ENCODE assay signal across 16 cellular contexts in genomic region chr5:80143491-80143890, GRCh38.
A peak's percentile ranks its signal among the peaks of the same experiment; 100 is the strongest.
DNase-seq lines count a peak whose midpoint lies in the region; ATAC-seq, FAIRE-seq and TF ChIP-seq lines count a peak whose summit lies in the region.
"Had no signal": no experiment of that assay in that cellular context is flagged by ENCODE, and none has a peak within 500 bp of the region (broad histone marks: within the 10 kb centered on the region; RNA-seq: fewer than 3 reads in every experiment).

No MANE protein-coding gene starts in this region.

- H2BK12ac ChIP-seq in H1 (ENCODE audit: low read depth, low read length), result no peak overlapping the region

- peak overlapping the region; percentile 94 for H3K27ac ChIP-seq in cardiac muscle cell
- no peak overlapping the region for H3K27ac ChIP-seq in Karpas-422 (ENCODE audit: low read length)
- H3K27ac ChIP-seq in H1 (ENCODE audit: low read depth, low read length), result no peak overlapping the region
- H3K27ac ChIP-seq in temporal lobe (ENCODE audit: low read depth, low read length), result peak overlapping the region; percentile 36
- peak overlapping the region in 1 of 5 donors; percentile 89 for H3K27ac ChIP-seq in stomach
- H3K27ac ChIP-seq: pancreas had no signal

- no peak overlapping the region for H4K91ac ChIP-seq in H1 (replicated peaks; ENCODE audit: insufficient read length, low read length)

- no peak overlapping the region for H4K5ac ChIP-seq in H1 (ENCODE audit: insufficient read length, low read depth, low read length)

- no peak overlapping the region for H2AK5ac ChIP-seq in H1 (ENCODE audit: low read depth, low read length)

- H2AFZ ChIP-seq in Karpas-422 (ENCODE audit: low read length), result no peak overlapping the region
- no peak overlapping the region for H2AFZ ChIP-seq in H1 (ENCODE audit: low read length)

- FAIRE-seq in H1 (lab: Jason Lieb, UNC), result no peak
- FAIRE-seq: GM18507, pancreas had no signal

- H4K20me1 ChIP-seq in Karpas-422 (ENCODE audit: insufficient read depth, low read depth, low read length) (no peaks in the 10 kb centered on the region), H1 (replicated peaks in 1 of 2; ENCODE audit: control insufficient read depth in 1 of 2, insufficient read depth in 2 of 2, low read length in 2 of 2) (no peaks in the 10 kb centered on the region)

- no peak for ATAC-seq in left cardiac atrium
- ATAC-seq: pancreas; stimulated activated naive CD8-positive, alpha-beta T cell treated with anti-CD3 and anti-CD28 coated beads, Interleukin-15, Interleukin-2, amounts not matched to agents 100 U/mL and 50 U/mL, for 24 hours had no signal

- H4K8ac ChIP-seq in H1 (ENCODE audit: extremely low read depth, insufficient read depth, low read length), result no peak overlapping the region; the same call in 1 of the 2 replicates

- H3K4me1 ChIP-seq in cardiac muscle cell (ENCODE audit: low read depth) (peaks cover 38% of the 10 kb centered on the region), Karpas-422 (ENCODE audit: low read length) (peaks cover 15% of the 10 kb centered on the region), H1 (replicated peaks in 1 of 4; ENCODE audit: control insufficient read depth in 3 of 4, insufficient read depth in 4 of 4, low read length in 3 of 4) (peaks cover 16 to 33% (median 26%) of the 10 kb centered on the region in 4 experiments), stomach (peaks cover 0 to 49% (median 22%) of the 10 kb centered on the region in 4 donors)
- H3K4me1 ChIP-seq: pancreas had no signal

- no peak for TF ChIP-seq POLR2A in H1 (IDR thresholded peaks at IDR 0.05; ENCODE audit: control extremely low read depth in 1 of 2, low read depth in 2 of 2, low read length in 2 of 2)
- no peak for TF ChIP-seq POLR2A in stomach (IDR thresholded peaks at IDR 0.05)

- peaks cover 8% of the 10 kb centered on the region for H3K36me3 ChIP-seq in cardiac muscle cell
- no peaks in the 10 kb centered on the region for H3K36me3 ChIP-seq in Karpas-422 (ENCODE audit: insufficient read depth, low read length)
- H3K36me3 ChIP-seq in H1 (ENCODE audit: control insufficient read depth in 2 of 4, insufficient read depth in 4 of 4, low read length in 3 of 4), result peaks cover 4 to 42% (median 13%) of the 10 kb centered on the region in 4 experiments; a peak in 6 of 8 replicates
- peaks cover 3 to 58% (median 52%) of the 10 kb centered on the region in 4 donors for H3K36me3 ChIP-seq in stomach
- H3K36me3 ChIP-seq: pancreas had no signal

- H3K4me3 ChIP-seq in cardiac muscle cell (no peak overlapping the region), Karpas-422 (ENCODE audit: low read length) (0 out of 2 replicates have a peak overlapping the region, but pooled peaks have one; percentile 1), H1 (ENCODE audit: extremely low read depth in 1 of 4, insufficient read depth in 2 of 4, low read depth in 3 of 4, low read length in 4 of 4) (no peak overlapping the region), stomach (no peak overlapping the region)
- H3K4me3 ChIP-seq: pancreas had no signal

- TF ChIP-seq EP300 in H1 (IDR thresholded peaks at IDR 0.05; ENCODE audit: borderline replicate concordance in 1 of 2, low read depth in 2 of 2, low read length in 2 of 2) (no peak), stomach (IDR thresholded peaks at IDR 0.05) (no peak)

- no peak overlapping the region for H3K18ac ChIP-seq in H1 (ENCODE audit: extremely low read depth, low read length)

- H3K9ac ChIP-seq in Karpas-422 (ENCODE audit: low read length) (no peak overlapping the region), H1 (replicated peaks in 1 of 4; ENCODE audit: extremely low read depth in 1 of 4, low read depth in 3 of 4, low read length in 3 of 4) (no peak overlapping the region)

- H2BK20ac ChIP-seq in H1 (ENCODE audit: low read length), result no peak overlapping the region

- H3K4me2 ChIP-seq in Karpas-422 (ENCODE audit: low read depth, low read length, poor library complexity, severe bottlenecking) (peak overlapping the region; percentile 37), H1 (ENCODE audit: insufficient read depth in 1 of 2, low read depth in 2 of 2, low read length in 2 of 2) (no peak overlapping the region)

- no peaks in the 10 kb centered on the region for H3K9me2 ChIP-seq in Karpas-422 (replicated peaks; ENCODE audit: insufficient read depth, low read length)

- no peak overlapping the region for H3K56ac ChIP-seq in H1 (replicated peaks; ENCODE audit: insufficient read length, low read depth, low read length)

- H2BK15ac ChIP-seq in H1 (ENCODE audit: low read length), result no peak overlapping the region

- DNase-seq in cardiac muscle cell (ENCODE audit: low read depth in 1 of 2, low spot score in 1 of 2) (no peak), left cardiac atrium (no peak), Karpas-422 (no peak), H1 (ENCODE audit: low read depth in 1 of 2, low spot score in 2 of 2) (no peak), stomach (no peak), amygdala (lab: John Stamatoyannopoulos, UW) (no peak)
- DNase-seq in central memory CD4-positive, alpha-beta T cell, result no peak
- DNase-seq: activated naive CD4-positive, alpha-beta T cell; effector CD4-positive, alpha-beta T cell; hippocampal formation; kidney glomerular epithelial cell; NCI-H187; pancreas; stimulated activated naive CD8-positive, alpha-beta T cell treated with anti-CD3 and anti-CD28 coated beads, Interleukin-15, Interleukin-2, amounts not matched to agents 100 U/mL and 50 U/mL, for 24 hours had no signal

- peak; percentile 32 to 50; a peak in 3 of 4 replicates for TF ChIP-seq RAD21 in H1 (IDR thresholded peaks at IDR 0.05 in 1 of 2, conservative IDR thresholded peaks at IDR 0.05 in 1 of 2; ENCODE audit: low read depth in 2 of 2, low read length in 2 of 2)

- H3K23ac ChIP-seq in H1 (ENCODE audit: insufficient read length), result no peak overlapping the region

- intact Hi-C loops in left cardiac atrium (cut with DNase I), result no loop called here
- intact Hi-C loops in stomach (cut with DNase I; ENCODE audit: low total_unique reads), result no loop called here

- TF ChIP-seq CTCF in cardiac muscle cell (IDR thresholded peaks at IDR 0.05; ENCODE audit: low read depth, low read length) (no peak), H1 (IDR thresholded peaks at IDR 0.05; ENCODE audit: control extremely low read depth in 1 of 3, insufficient read depth in 1 of 3, low read depth in 1 of 3, low read length in 3 of 3) (no peak), stomach (IDR thresholded peaks at IDR 0.05) (no peak)

- no peaks in the 10 kb centered on the region for H3K79me1 ChIP-seq in H1 (ENCODE audit: low read depth, low read length)

- H3K27me3 ChIP-seq in cardiac muscle cell, result no peaks in the 10 kb centered on the region
- no peaks in the 10 kb centered on the region for H3K27me3 ChIP-seq in Karpas-422 (ENCODE audit: low read length)
- H3K27me3 ChIP-seq in H1 (replicated peaks in 1 of 4; ENCODE audit: control insufficient read depth in 3 of 4, extremely low read depth in 1 of 4, insufficient read depth in 3 of 4, low read length in 3 of 4), result no peaks in the 10 kb centered on the region
- no peaks in the 10 kb centered on the region for H3K27me3 ChIP-seq in stomach
- H3K27me3 ChIP-seq: pancreas had no signal

- H3K23me2 ChIP-seq in H1 (ENCODE audit: low read depth, low read length), result no peaks in the 10 kb centered on the region

- H3K14ac ChIP-seq in H1 (ENCODE audit: insufficient read length), result no peak overlapping the region

- H3K9me3 ChIP-seq in cardiac muscle cell (ENCODE audit: low read depth) (no peaks in the 10 kb centered on the region), Karpas-422 (ENCODE audit: low read length) (no peaks in the 10 kb centered on the region), H1 (ENCODE audit: insufficient read depth in 2 of 2, low read depth in 1 of 2, low read length in 1 of 2) (no peaks in the 10 kb centered on the region), stomach (no peaks in the 10 kb centered on the region)
- H3K9me3 ChIP-seq: pancreas had no signal

- POLR2A ChIA-PET in H1 (lab: Charles Lee; ENCODE audit: partially characterized antibody), result interaction anchor here (0.6 to 1.2 kb wide), 5 partner anchors 8 to 75 kb away, joined by 3 to 4 read pairs (median 3); no protein-coding TSS in a partner anchor

- H3K4ac ChIP-seq in H1 (replicated peaks; ENCODE audit: insufficient read length, low read depth, low read length), result no peak overlapping the region

- no peak overlapping the region for H2BK5ac ChIP-seq in H1 (ENCODE audit: low read depth, low read length)

- CTCF ChIA-PET in H1 (lab: Charles Lee; ENCODE audit: partially characterized antibody), result interaction anchor here (0.7 to 2.9 kb wide), 8 partner anchors 12 to 114 kb away, joined by 3 to 9 read pairs (median 4); no protein-coding TSS in a partner anchor

- WGBS in H1 (ENCODE audit: extremely low coverage in 1 of 2, insufficient coverage in 1 of 2, insufficient read length in 1 of 2, insufficient replicate concordance in 2 of 2, low coverage in 1 of 2, low lambda C conversion rate in 2 of 2, missing lambda C conversion rate in 1 of 2), 2 experiments, result 88% methylated on average over 13 of the region's 13 CpGs; no CpG with 5 or more reads in 1 of the 2 experiments
- WGBS in stomach, 5 donors, result 89 to 96% (median 90%) methylated on average over 13 of the region's 13 CpGs

- H2BK120ac ChIP-seq in H1 (replicated peaks; ENCODE audit: low read depth, low read length), result no peak overlapping the region

- H3K79me2 ChIP-seq in Karpas-422 (ENCODE audit: low read length) (no peaks in the 10 kb centered on the region), H1 (ENCODE audit: control insufficient read depth in 1 of 2, insufficient read depth in 2 of 2, low read length in 2 of 2) (0 out of 4 replicates have a peak, but pooled peaks cover 0 to 4% of the 10 kb centered on the region in 2 experiments)

TF ChIP-seq in H1, 55 proteins besides CTCF, POLR2A, EP300 and RAD21 (continues in another document):
- TF ChIP-seq CEBPB (IDR thresholded peaks at IDR 0.05; ENCODE audit: low read depth, low read length), result no peak
- TF ChIP-seq CBX8 (IDR thresholded peaks at IDR 0.05; ENCODE audit: borderline replicate concordance, low read depth, low read length), result no peak
- no peak for TF ChIP-seq RXRA (IDR thresholded peaks at IDR 0.05; ENCODE audit: insufficient read depth, low read depth, low read length)
- no peak for TF ChIP-seq RNF2 (IDR thresholded peaks at IDR 0.05; ENCODE audit: borderline replicate concordance, low read depth, low read length, missing control alignments, poor library complexity, severe bottlenecking)
- no peak for TF ChIP-seq CHD2 (IDR thresholded peaks at IDR 0.05; ENCODE audit: low read length)
- no peak for TF ChIP-seq EZH2 (IDR thresholded peaks at IDR 0.05; ENCODE audit: low read depth, low read length, severe bottlenecking)
- TF ChIP-seq CHD1 (IDR thresholded peaks at IDR 0.05; ENCODE audit: low read depth, low read length), result no peak
- TF ChIP-seq GABPA (IDR thresholded peaks at IDR 0.05; ENCODE audit: borderline replicate concordance, insufficient read depth, low read length), result no peak
- no peak for TF ChIP-seq TAF7 (optimal IDR thresholded peaks at IDR 0.05; ENCODE audit: borderline replicate concordance, low read depth, low read length)
- no peak for TF ChIP-seq EGR1 (IDR thresholded peaks at IDR 0.05; ENCODE audit: borderline replicate concordance, low read depth, low read length)

Comparison
In these comparisons a context has a peak if more than half of its experiments do, and no peak if none do; other contexts are left out.
1. H3K27ac ChIP-seq: peak in cardiac muscle cell (single experiment) and temporal lobe (single experiment); none in Karpas-422 (single experiment) and H1 (single experiment).